ENCODE assay signal across 8 cellular contexts in genomic region chr17:45160505-45161287, GRCh38. TPM values are rescaled to one million over a fixed set of nuclear protein-coding genes. Genes with fewer than 3 reads are reported as not detected.
A peak's percentile ranks its signal among the peaks of the same experiment; 100 is the strongest.
DNase-seq lines count a peak whose midpoint lies in the region; ATAC-seq and TF ChIP-seq lines count a peak whose summit lies in the region.

No MANE protein-coding gene starts in this region.

- H3K4me3 Mint-ChIP-seq in WTC11, result peak overlapping the region; percentile 99

- H3K9me3 Mint-ChIP-seq in WTC11, result no peaks in the 10 kb centered on the region

- CTCF ChIA-PET in WTC11 (lab: Charles Lee), result interaction anchor here (0.5 to 7.4 kb wide), 21 partner anchors 11 to 617 kb away, joined by 3 to 171 read pairs (median 4); partner anchors contain the start of genes ACBD4 and HEXIM1

- no peaks in the 10 kb centered on the region for H3K27me3 ChIP-seq in H7 (ENCODE audit: control insufficient read depth, insufficient read depth, low read length)

- ATAC-seq in WTC11, result peak; percentile 47
- ATAC-seq in left lobe of liver, result peak; percentile 59
- ATAC-seq in GM19351 (IDR thresholded peaks at IDR 0.05; ENCODE audit: unreplicated experiment), result no peak

- peaks cover 34% of the 10 kb centered on the region for H3K4me1 Mint-ChIP-seq in WTC11

- POLR2A ChIA-PET in WTC11 (lab: Charles Lee), result interaction anchor here (0.5 to 4.7 kb wide), 16 partner anchors 9 to 424 kb away, joined by 3 to 242 read pairs (median 4); partner anchors contain the start of genes ACBD4 and HEXIM1

- H3K36me3 ChIP-seq in H7 (replicated peaks; ENCODE audit: control insufficient read depth, insufficient read depth, low read length), result 0 out of 2 replicates have a peak, but pooled peaks cover 2% of the 10 kb centered on the region

- H3K4me3 ChIP-seq in H7 (ENCODE audit: insufficient read depth, low read depth, low read length), result peak overlapping the region; percentile 97

- H3K36me3 Mint-ChIP-seq in WTC11, result peaks cover 10% of the 10 kb centered on the region

- no peaks in the 10 kb centered on the region for H3K27me3 Mint-ChIP-seq in WTC11 (ENCODE audit: low read depth)

- no peak for TF ChIP-seq CTCF in WTC11 (IDR thresholded peaks at IDR 0.05)

- peak; percentile 77 for DNase-seq in ELR (ENCODE audit: low read depth)
- peak; percentile 95 for DNase-seq in H7
- DNase-seq in MV-4-11 (lab: John Stamatoyannopoulos, UW), result peak; percentile 28
- peak; percentile 89 for DNase-seq in WTC11 (ENCODE audit: low spot score)
- DNase-seq in cerebellum (ENCODE audit: low spot score), result peak; percentile 53
- DNase-seq in left lobe of liver (ENCODE audit: low spot score), result peak; percentile 80
- peak; percentile 66 for DNase-seq in stimulated activated CD4-positive, alpha-beta T cell treated with anti-CD3 and anti-CD28 coated beads, Interleukin-4, amount 100 ng/mL, for 24 hours

- H3K27ac Mint-ChIP-seq in WTC11, result peak overlapping the region; percentile 96

TF ChIP-seq in WTC11, 78 proteins besides CTCF, POLR2A, EP300 and RAD21 (continues in another document):
- TF ChIP-seq PREB (CRISPR knock-in tag; IDR thresholded peaks at IDR 0.05; ENCODE audit: borderline replicate concordance) (no peak), E2F5 (CRISPR knock-in tag; IDR thresholded peaks at IDR 0.05) (no peak), GTF2I (CRISPR knock-in tag; conservative IDR thresholded peaks at IDR 0.05) (no peak), SOX15 (CRISPR knock-in tag; IDR thresholded peaks at IDR 0.05) (no peak), FOXK1 (CRISPR knock-in tag; IDR thresholded peaks at IDR 0.05) (no peak), MLX (CRISPR knock-in tag; IDR thresholded peaks at IDR 0.05) (no peak), USF2 (CRISPR knock-in tag; IDR thresholded peaks at IDR 0.05) (no peak), HMGXB4 (CRISPR knock-in tag; IDR thresholded peaks at IDR 0.05) (peak; percentile 95), ZMAT4 (CRISPR knock-in tag; IDR thresholded peaks at IDR 0.05) (no peak), JUN (CRISPR knock-in tag; IDR thresholded peaks at IDR 0.05) (0 out of 2 replicates have a peak, but pooled peaks have one; percentile 82), ATF2 (CRISPR knock-in tag; IDR thresholded peaks at IDR 0.05; ENCODE audit: borderline replicate concordance, low read depth) (no peak), ZNF138 (CRISPR knock-in tag; conservative IDR thresholded peaks at IDR 0.05) (no peak), SP1 (CRISPR knock-in tag; conservative IDR thresholded peaks at IDR 0.05) (no peak), RELA (CRISPR knock-in tag; IDR thresholded peaks at IDR 0.05; ENCODE audit: borderline replicate concordance) (no peak), ZNF232 (CRISPR knock-in tag; IDR thresholded peaks at IDR 0.05) (no peak; the same call in 1 of the 2 replicates), ZNF423 (CRISPR knock-in tag; IDR thresholded peaks at IDR 0.05) (no peak), NFE2L1 (CRISPR knock-in tag; IDR thresholded peaks at IDR 0.05) (no peak), STAT6 (CRISPR knock-in tag; conservative IDR thresholded peaks at IDR 0.05; ENCODE audit: low read depth) (no peak)

RNA-seq across cellular contexts. Expression of gene HEXIM2, which starts 1.0 kb away (rescaled TPM):
- 11.5 and 11.9 TPM in 2 replicates for total RNA-seq in H7 (2014; rRNA removed; shearing (Covaris generic))
- total RNA-seq in WTC11 (2021) (11.9 to 16.1 TPM (median 12.2 TPM) in 3 replicates), cerebellum (4.7 TPM), left lobe of liver (14.2 TPM)

RNA-seq across cellular contexts. Expression of gene HEXIM1, which starts 12.4 kb away (rescaled TPM):
- 4.1 and 4.6 TPM in 2 replicates for total RNA-seq in H7 (2014; rRNA removed; shearing (Covaris generic))
- total RNA-seq in WTC11 (2021) (29.6 to 36.9 TPM (median 35.2 TPM) in 3 replicates), cerebellum (5.4 TPM), left lobe of liver (29.3 TPM)

RNA-seq across cellular contexts. Expression of gene ACBD4, which starts 25.2 kb away (rescaled TPM):
- total RNA-seq in H7 (2014; rRNA removed; shearing (Covaris generic)), result 1.5 and 6.0 TPM in 2 replicates
- total RNA-seq in WTC11 (2021) (12.7 to 21.0 TPM (median 21.0 TPM) in 3 replicates), cerebellum (1.9 TPM), left lobe of liver (90.3 TPM)

RNA-seq across cellular contexts. Expression of gene PLCD3, which starts 28.4 kb away (rescaled TPM):
- total RNA-seq in H7 (2014; rRNA removed; shearing (Covaris generic)), result 24.1 and 28.6 TPM in 2 replicates
- 45.9 to 55.8 TPM (median 55.8 TPM) in 3 replicates for total RNA-seq in WTC11 (2021)
- 9.5 TPM for total RNA-seq in cerebellum
- total RNA-seq in left lobe of liver, result 3.4 TPM

Comparison
In these comparisons a context has a peak if more than half of its experiments do, and no peak if none do; other contexts are left out.
1. DNase-seq: peak in every context shown above with its lines; median percentile 95 in H7; 89 in WTC11; 80 in left lobe of liver; 77 in ELR; 66 in stimulated activated CD4-positive, alpha-beta T cell treated with anti-CD3 and anti-CD28 coated beads, Interleukin-4, amount 100 ng/mL, for 24 hours; 53 in cerebellum; 28 in MV-4-11.